In genomic region chr7:150686030-150686626, GRCh38 we compare ENCODE assay signal across 1 cellular context.
TF ChIP-seq lines count a peak whose summit lies in the region.

No MANE protein-coding gene starts in this region.

TF ChIP-seq in endothelial cell of umbilical vein, 7 proteins besides CTCF, POLR2A, EP300 and RAD21:
- no peak for TF ChIP-seq JUN (IDR thresholded peaks at IDR 0.05; ENCODE audit: borderline replicate concordance, insufficient read depth, insufficient read length, low read depth)
- no peak for TF ChIP-seq EZH2 (IDR thresholded peaks at IDR 0.05; ENCODE audit: borderline replicate concordance, low read depth, low read length, severe bottlenecking)
- TF ChIP-seq MAX (IDR thresholded peaks at IDR 0.05; ENCODE audit: insufficient read depth, insufficient read length): no peak
- TF ChIP-seq GATA2 (IDR thresholded peaks at IDR 0.05; ENCODE audit: insufficient read depth, insufficient read length, low read depth, low read length): no peak
- TF ChIP-seq MYC (IDR thresholded peaks at IDR 0.05; ENCODE audit: low read depth, low read length): no peak
- TF ChIP-seq POLR2AphosphoS5 (IDR thresholded peaks at IDR 0.05; ENCODE audit: insufficient read depth, low read depth, low read length): no peak
- TF ChIP-seq FOS (IDR thresholded peaks at IDR 0.05; ENCODE audit: borderline replicate concordance, insufficient read depth, low read length): no peak
TF ChIP-seq in endothelial cell of umbilical vein: peak in this region for 0.
